Comparison of ENCODE assay signal across 8 cellular contexts in genomic region chr2:218216674-218217365, GRCh38. TPM values are rescaled to one million over a fixed set of nuclear protein-coding genes. Genes with fewer than 3 reads are reported as not detected.
A peak's percentile ranks its signal among the peaks of the same experiment; 100 is the strongest.
DNase-seq lines count a peak whose midpoint lies in the region; ATAC-seq and TF ChIP-seq lines count a peak whose summit lies in the region.

TSS of gene ARPC2 (plus strand) at chr2:218217189. CDS start at chr2:218217471, 282 bp downstream.

- intact Hi-C loops in T-helper 2 cell treated with Interferon-gamma antibody and Interleukin-4, amounts not matched to agents 100 ng/mL and 5 ng/mL, for 36 hours (cut with micrococcal nuclease) = loop anchor here (1.0 to 5.0 kb wide), 9 partner anchors 30 to 1720 kb away; partner anchors contain the start of genes AAMP, CXCR1, DNPEP and PNKD
- intact Hi-C loops in prostate gland (cut with DNase I) = loop anchor here (5.0 kb wide), 1 partner anchor 55 kb away; the partner anchor contains the start of genes AAMP and PNKD

- peak in 1 of 2 donors; percentile 23 for TF ChIP-seq CTCF in right atrium auricular region (IDR thresholded peaks at IDR 0.05)
- TF ChIP-seq CTCF in prostate gland (IDR thresholded peaks at IDR 0.05) = peak in 2 of 4 experiments; percentile 54 to 71

- H3K4me3 ChIP-seq in right atrium auricular region (peak within 1 kb of the TSS; percentile 99 to 100), prostate gland (peak within 1 kb of the TSS; percentile 95 to 97)

- H3K4me1 ChIP-seq in right atrium auricular region (peaks cover 0 to 47% of the 10 kb centered on the region in 2 donors), prostate gland (replicated peaks) (peaks cover 15% of the 10 kb centered on the region)

- peak within 1 kb of the TSS; percentile 97 to 99 for H3K27ac ChIP-seq in right atrium auricular region
- H3K27ac ChIP-seq in prostate gland = peak within 1 kb of the TSS; percentile 88 to 90

- DNase-seq in NCI-H1930 (lab: John Stamatoyannopoulos, UW) (peak; percentile 83 to 90), anterior cingulate cortex (lab: John Stamatoyannopoulos, UW) (peak; percentile 65 to 94 (median 89)), right atrium auricular region (ENCODE audit: low spot score) (peak; percentile 95), prostate gland (ENCODE audit: low spot score) (peak; percentile 93), ureter (ENCODE audit: low spot score) (peak; percentile 96)

- under 1% methylated on average over 49 of the region's 60 CpGs for WGBS in prostate gland

- H3K27me3 ChIP-seq in right atrium auricular region (no peaks in the 10 kb centered on the region), prostate gland (replicated peaks; ENCODE audit: insufficient read depth) (no peaks in the 10 kb centered on the region)

- no peaks in the 10 kb centered on the region for H3K36me3 ChIP-seq in right atrium auricular region
- no peaks in the 10 kb centered on the region for H3K36me3 ChIP-seq in prostate gland

- peak; percentile 70 for ATAC-seq in GM18502 (IDR thresholded peaks at IDR 0.05; ENCODE audit: poor library complexity, unreplicated experiment)
- peak; percentile 69 for ATAC-seq in HG02938 (IDR thresholded peaks at IDR 0.05; ENCODE audit: unreplicated experiment)

- H3K9me3 ChIP-seq in right atrium auricular region (no peaks in the 10 kb centered on the region), prostate gland (no peaks in the 10 kb centered on the region)

- TF ChIP-seq POLR2A in prostate gland (IDR thresholded peaks at IDR 0.05) = peak; percentile 94

RNA-seq across cellular contexts. Expression of gene ARPC2, which starts in this region (rescaled TPM):
- 785 and 788 TPM in 2 replicates for total RNA-seq in T-helper 2 cell treated with Interferon-gamma antibody and Interleukin-4, amounts not matched to agents 100 ng/mL and 5 ng/mL, for 36 hours
- total RNA-seq in right atrium auricular region (100 to 1,000 TPM; 112 to 177 TPM), prostate gland (100 to 1,000 TPM; 182 to 207 TPM), ureter (520 TPM)

Comparison
In these comparisons a context has a peak if more than half of its experiments do, and no peak if none do; other contexts are left out.
1. Peak in every context shown above with its lines: DNase-seq, ATAC-seq, H3K4me3 ChIP-seq and H3K27ac ChIP-seq.